In the genomic region with DNA sequence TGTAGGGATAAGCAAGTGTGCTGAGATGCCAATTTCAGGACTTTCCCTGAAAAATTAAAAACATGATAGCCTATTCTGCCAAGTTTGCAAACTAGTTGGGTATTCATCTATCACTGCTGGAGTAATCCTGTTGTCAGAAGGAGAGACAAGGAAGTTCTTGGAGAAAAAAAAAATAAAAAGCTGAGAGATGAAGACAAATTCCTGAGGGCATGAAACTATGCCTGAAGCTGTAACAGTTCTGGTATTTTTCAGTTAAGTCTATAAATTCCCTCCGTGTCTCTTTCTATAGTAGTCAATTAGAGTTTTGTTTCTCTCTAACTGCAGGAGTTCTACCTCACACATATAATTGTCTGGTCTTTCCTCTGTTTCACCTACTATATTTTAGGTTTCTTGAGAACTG, we compare ENCODE assay signal across 26 cellular contexts.
A peak's percentile ranks its signal among the peaks of the same experiment; 100 is the strongest.
DNase-seq lines count a peak whose midpoint lies in the region; ATAC-seq and TF ChIP-seq lines count a peak whose summit lies in the region.
"Had no signal": no experiment of that assay in that cellular context is flagged by ENCODE, and none has a peak within 500 bp of the region (broad histone marks: within the 10 kb centered on the region; RNA-seq: fewer than 3 reads in every experiment).

No MANE protein-coding gene starts in this region.

- POLR2A ChIA-PET in MCF 10A (lab: Yijun Ruan, JAX) = no interaction called here

- no peak overlapping the region for H2BK12ac ChIP-seq in mesenchymal stem cell (ENCODE audit: low read length in 2 of 2)

- H3K14ac ChIP-seq in mesenchymal stem cell (ENCODE audit: low read length in 2 of 2) = no peak overlapping the region

- H3K27ac ChIP-seq in mesenchymal stem cell (ENCODE audit: low read length, poor library complexity, severe bottlenecking) = peak overlapping the region; percentile 83
- H3K27ac ChIP-seq: ascending aorta, uterus had no signal

- H2AFZ ChIP-seq in mesenchymal stem cell (ENCODE audit: low read depth, low read length) = no peak overlapping the region

- no peak overlapping the region for H3K4me2 ChIP-seq in mesenchymal stem cell (ENCODE audit: low read length, poor library complexity, severe bottlenecking)

- no peak for TF ChIP-seq CTCF in AG10803 (conservative IDR thresholded peaks at IDR 0.05; ENCODE audit: low read length)
- TF ChIP-seq CTCF in choroid plexus epithelial cell (conservative IDR thresholded peaks at IDR 0.05; ENCODE audit: low read depth, low read length) = no peak
- TF ChIP-seq CTCF in MCF 10A (IDR thresholded peaks at IDR 0.05; ENCODE audit: unreplicated experiment) = no peak

- H3K4ac ChIP-seq in mesenchymal stem cell (ENCODE audit: low read depth in 1 of 2, low read length in 2 of 2) = no peak overlapping the region

- ATAC-seq in HG03159 (IDR thresholded peaks at IDR 0.05; ENCODE audit: unreplicated experiment) = no peak
- ATAC-seq: HCT116 had no signal

- peaks cover 48% of the 10 kb centered on the region for H3K27me3 Mint-ChIP-seq in MCF 10A (ENCODE audit: insufficient read depth, unreplicated experiment)
- H3K27me3 Mint-ChIP-seq: activated T-cell treated with anti-CD3 and anti-CD28 coated beads, Interleukin-2, amount 50 U/mL, for 24 hours had no signal

- H3K18ac ChIP-seq in mesenchymal stem cell (ENCODE audit: low read depth in 1 of 2, low read length in 2 of 2) = peak overlapping the region in 1 of 2 experiments; percentile 12

- no peaks in the 10 kb centered on the region for H3K9me3 ChIP-seq in mesenchymal stem cell (ENCODE audit: control insufficient read depth, low read length)
- H3K9me3 ChIP-seq: ascending aorta had no signal

- no peak overlapping the region for H4K8ac ChIP-seq in mesenchymal stem cell (ENCODE audit: low read length)

- no peak overlapping the region for H3K9ac ChIP-seq in mesenchymal stem cell (ENCODE audit: low read length)

- intact Hi-C loops in MCF 10A (cut with micrococcal nuclease) = no loop called here

- CTCF ChIA-PET in MCF 10A (lab: Yijun Ruan, JAX) = no interaction called here

- BruUV-seq in MCF 10A (replicated peaks; lab: Mats Ljungman, UMichigan) = no TSS peak

- no peak overlapping the region for H2BK120ac ChIP-seq in mesenchymal stem cell (ENCODE audit: low read depth, low read length)

- no peaks in the 10 kb centered on the region for H3K4me1 ChIP-seq in mesenchymal stem cell (ENCODE audit: control insufficient read depth, insufficient read depth, low read depth, low read length)
- H3K4me1 ChIP-seq: ascending aorta, uterus had no signal

- peak; percentile 71 for DNase-seq in AG10803 (ENCODE audit: low read depth)
- DNase-seq in LHCN-M2 (ENCODE audit: low read depth) = peak; percentile 6
- peak; percentile 41 for DNase-seq in choroid plexus epithelial cell (ENCODE audit: low read depth)
- DNase-seq in mesenchymal stem cell = peak; percentile 13
- DNase-seq in NK-92 (lab: John Stamatoyannopoulos, UW; ENCODE audit: unreplicated experiment) = no peak
- DNase-seq in DMS53 (lab: John Stamatoyannopoulos, UW) = no peak
- no peak for DNase-seq in MCF 10A (ENCODE audit: unreplicated experiment)
- DNase-seq: activated CD4-positive, CD25-positive, alpha-beta regulatory T cell; activated naive CD4-positive, alpha-beta T cell treated with anti-CD3 and anti-CD28 coated beads, Interleukin-2, amount 50 U/mL, for 16 hours; activated T-cell treated with anti-CD3 and anti-CD28 coated beads, Interleukin-2, amount 50 U/mL, for 24 hours; GDM1; hippocampal formation; islet precursor cell; Kasumi-1; NCI-H1105; NCI-H2081; NK-92 treated with Interleukin-12 subunit alpha and Interleukin-12 subunit beta, amount 100 ng/mL, for 24 hours; occipital lobe; substantia nigra; T1000; uterus had no signal

- no peak overlapping the region for H2BK5ac ChIP-seq in mesenchymal stem cell (ENCODE audit: low read depth, low read length, poor library complexity, severe bottlenecking)

- H3K4me3 Mint-ChIP-seq in MCF 10A (ENCODE audit: unreplicated experiment) = no peak overlapping the region
- H3K4me3 Mint-ChIP-seq: activated T-cell treated with anti-CD3 and anti-CD28 coated beads, Interleukin-2, amount 50 U/mL, for 24 hours; CD14-positive monocyte had no signal

- H3K79me1 ChIP-seq in mesenchymal stem cell (replicated peaks; ENCODE audit: low read length, poor library complexity, severe bottlenecking) = no peaks in the 10 kb centered on the region

- no peaks in the 10 kb centered on the region for H3K36me3 ChIP-seq in mesenchymal stem cell (ENCODE audit: control insufficient read depth in 1 of 2, insufficient read depth in 2 of 2, low read depth in 1 of 2, low read length in 2 of 2)
- H3K36me3 ChIP-seq: ascending aorta, uterus had no signal

- no peak overlapping the region for H3K23ac ChIP-seq in mesenchymal stem cell (ENCODE audit: low read length in 2 of 2)

- H2BK15ac ChIP-seq in mesenchymal stem cell (ENCODE audit: low read depth, poor library complexity, severe bottlenecking) = no peak overlapping the region

- WGBS in mesenchymal stem cell = no CpG with 5 or more reads among the region's 1 CpG

- H3K27me3 ChIP-seq in mesenchymal stem cell (ENCODE audit: control insufficient read depth in 1 of 2, insufficient read depth in 1 of 2, low read length in 2 of 2) = no peaks in the 10 kb centered on the region
- H3K27me3 ChIP-seq: ascending aorta, uterus had no signal

- no peak overlapping the region for H3K27ac Mint-ChIP-seq in MCF 10A (ENCODE audit: low read depth, unreplicated experiment)
- H3K27ac Mint-ChIP-seq: activated T-cell treated with anti-CD3 and anti-CD28 coated beads, Interleukin-2, amount 50 U/mL, for 24 hours; CD14-positive monocyte had no signal

- H2AK5ac ChIP-seq in mesenchymal stem cell (ENCODE audit: low read length, severe bottlenecking) = no peak overlapping the region

- H4K91ac ChIP-seq in mesenchymal stem cell (ENCODE audit: low read length) = no peak overlapping the region

- no peaks in the 10 kb centered on the region for H3K9me3 Mint-ChIP-seq in MCF 10A (ENCODE audit: unreplicated experiment)
- H3K9me3 Mint-ChIP-seq: activated T-cell treated with anti-CD3 and anti-CD28 coated beads, Interleukin-2, amount 50 U/mL, for 24 hours had no signal

- H3K4me1 Mint-ChIP-seq in MCF 10A (ENCODE audit: insufficient read depth, unreplicated experiment) = no peaks in the 10 kb centered on the region
- H3K4me1 Mint-ChIP-seq: CD14-positive monocyte had no signal

- H3K36me3 Mint-ChIP-seq in MCF 10A (ENCODE audit: insufficient read depth, unreplicated experiment) = no peaks in the 10 kb centered on the region
- H3K36me3 Mint-ChIP-seq: CD14-positive monocyte had no signal

- H3K4me3 ChIP-seq in AG10803 (ENCODE audit: low read length) (no peak overlapping the region), choroid plexus epithelial cell (ENCODE audit: low read depth, low read length) (no peak overlapping the region), mesenchymal stem cell (ENCODE audit: insufficient read depth in 1 of 2, low read depth in 1 of 2, low read length in 2 of 2) (no peak overlapping the region)
- H3K4me3 ChIP-seq: ascending aorta, lung, uterus had no signal

Comparison
In these comparisons a context has a peak if more than half of its experiments do, and no peak if none do; other contexts are left out.
1. DNase-seq: peak in AG10803 (single experiment), LHCN-M2 (single experiment), choroid plexus epithelial cell (single experiment) and mesenchymal stem cell (single experiment); none in NK-92 (single experiment), DMS53 (single experiment) and MCF 10A (single experiment).